Comparison of ENCODE assay signal across 11 cellular contexts in the genomic region with DNA sequence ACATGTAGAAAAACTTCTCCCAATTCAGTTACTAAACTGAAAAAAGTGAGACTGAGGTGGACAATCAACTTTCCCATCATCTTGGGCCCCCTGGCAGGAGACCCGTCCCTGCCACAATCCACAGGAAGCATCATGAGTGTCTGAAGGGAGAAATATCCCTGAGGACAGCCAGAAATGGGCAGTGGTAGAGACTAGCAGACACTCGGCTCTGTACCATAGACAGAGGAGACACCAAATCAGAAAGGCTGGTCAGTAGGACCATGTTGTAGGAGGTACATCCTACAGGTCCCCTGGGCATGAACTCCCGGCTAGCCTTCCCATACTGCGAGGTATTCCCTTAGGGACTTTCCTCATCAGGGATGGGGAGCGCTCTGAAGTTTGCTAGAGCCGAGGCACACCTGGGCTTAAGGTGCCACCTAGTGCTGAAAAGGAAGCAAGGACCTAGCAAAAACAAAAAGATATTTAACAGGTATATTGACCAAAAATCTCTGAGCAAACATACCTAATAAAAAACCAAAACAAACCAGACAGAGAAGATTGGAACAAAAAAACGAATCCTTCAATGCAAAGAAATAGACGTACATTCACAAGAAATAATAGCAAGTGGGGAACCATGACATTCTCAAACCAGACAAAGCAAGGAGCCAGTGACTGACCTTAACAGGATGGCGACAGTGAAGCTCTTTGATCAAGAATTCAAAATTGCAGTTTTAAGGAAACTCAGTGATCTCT. TPM values are rescaled to one million over a fixed set of nuclear protein-coding genes. Genes with fewer than 3 reads are reported as not detected.
DNase-seq lines count a peak whose midpoint lies in the region; ATAC-seq and TF ChIP-seq lines count a peak whose summit lies in the region.
"Had no signal": no experiment of that assay in that cellular context is flagged by ENCODE, and none has a peak within 500 bp of the region (broad histone marks: within the 10 kb centered on the region; RNA-seq: fewer than 3 reads in every experiment).

No MANE protein-coding gene starts in this region.

- H3K36me3 ChIP-seq in breast epithelium (no peaks in the 10 kb centered on the region), tibial artery (peaks cover 0 to 14% (median 6%) of the 10 kb centered on the region in 3 donors)

- no peak for TF ChIP-seq POLR2A in breast epithelium (IDR thresholded peaks at IDR 0.05)

- intact Hi-C loops in breast epithelium (cut with DNase I; ENCODE audit: low total_unique reads) = no loop called here
- intact Hi-C loops in tibial artery (cut with DNase I; ENCODE audit: low total_unique reads) = no loop called here

- H3K27me3 ChIP-seq in breast epithelium (no peaks in the 10 kb centered on the region), tibial artery (no peaks in the 10 kb centered on the region)

- no peak overlapping the region for H3K27ac ChIP-seq in breast epithelium
- H3K27ac ChIP-seq in tibial artery = no peak overlapping the region

- H3K4me1 ChIP-seq in breast epithelium = no peaks in the 10 kb centered on the region
- no peaks in the 10 kb centered on the region for H3K4me1 ChIP-seq in tibial artery

- ATAC-seq in HG03175 (IDR thresholded peaks at IDR 0.05; ENCODE audit: unreplicated experiment) = no peak
- ATAC-seq: right cardiac atrium, T-helper 17 cell had no signal

- no peaks in the 10 kb centered on the region for H3K4me1 Mint-ChIP-seq in neural crest cell
- H3K4me1 Mint-ChIP-seq: central memory CD8-positive, alpha-beta T cell; T-helper 17 cell had no signal

- peaks cover 0 to 6% of the 10 kb centered on the region in 2 donors for H3K9me3 ChIP-seq in breast epithelium
- peaks cover 0 to 26% (median 0%) of the 10 kb centered on the region in 3 donors for H3K9me3 ChIP-seq in tibial artery

- peaks cover 10% of the 10 kb centered on the region for H3K9me3 Mint-ChIP-seq in neural crest cell

- DNase-seq in NCI-H2107 (lab: John Stamatoyannopoulos, UW) = peak; percentile 2
- no peak for DNase-seq in breast epithelium (ENCODE audit: low spot score in 2 of 2)
- DNase-seq in neural crest cell (ENCODE audit: low read depth, low spot score) = no peak
- DNase-seq in activated T-cell treated with anti-CD3 and anti-CD28 coated beads, Interleukin-2, amount 50 U/mL, for 1 hour = no peak
- no peak for DNase-seq in tibial artery
- no peak for DNase-seq in middle frontal gyrus (ENCODE audit: extremely low spot score, low spot score)
- DNase-seq: right cardiac atrium, T-helper 17 cell had no signal

- H3K27ac Mint-ChIP-seq in neural crest cell (ENCODE audit: unreplicated experiment) = no peak overlapping the region
- H3K27ac Mint-ChIP-seq: T-helper 17 cell had no signal

- H3K4me3 Mint-ChIP-seq in neural crest cell = no peak overlapping the region
- H3K4me3 Mint-ChIP-seq: central memory CD8-positive, alpha-beta T cell; T-helper 17 cell had no signal

- H3K4me3 ChIP-seq in breast epithelium (no peak overlapping the region), tibial artery (no peak overlapping the region)

- TF ChIP-seq CTCF in GM12873 (IDR thresholded peaks at IDR 0.05; ENCODE audit: insufficient read depth, low read depth, low read length, missing control alignments) = peak; percentile 53
- peak in 2 of 3 donors; percentile 19 to 28 for TF ChIP-seq CTCF in breast epithelium (IDR thresholded peaks at IDR 0.05)
- TF ChIP-seq CTCF in neural crest cell (conservative IDR thresholded peaks at IDR 0.05) = peak; percentile 73
- TF ChIP-seq CTCF in tibial artery (IDR thresholded peaks at IDR 0.05) = no peak

- H3K27me3 Mint-ChIP-seq in neural crest cell (ENCODE audit: low read depth) = no peaks in the 10 kb centered on the region
- H3K27me3 Mint-ChIP-seq: central memory CD8-positive, alpha-beta T cell; T-helper 17 cell had no signal

- H3K36me3 Mint-ChIP-seq in neural crest cell (ENCODE audit: low read depth) = peaks cover 7% of the 10 kb centered on the region

RNA-seq across cellular contexts. Expression of a gene that starts 55.6 kb away (rescaled TPM):
- total RNA-seq in breast epithelium = 10 to 100 TPM; 14.1 to 19.6 (median 17.4) TPM
- total RNA-seq in neural crest cell = 26.1 and 26.9 TPM in 2 replicates

RNA-seq across cellular contexts. Expression of a gene that starts 55.6 kb away (rescaled TPM):
- total RNA-seq in breast epithelium (1 to 10 TPM; 3.3 to 4.7 (median 4.3) TPM), neural crest cell (4.0 and 5.6 TPM in 2 replicates)

Comparison
In these comparisons a context has a peak if more than half of its experiments do, and no peak if none do; other contexts are left out.
1. CTCF ChIP-seq: peak in GM12873 (single experiment), breast epithelium (2 of 3) and neural crest cell (single experiment); none in tibial artery (0 of 2).